18 cellular contexts compared by ENCODE assay signal in genomic region chr11:61503135-61503770, GRCh38. TPM values are rescaled to one million over a fixed set of nuclear protein-coding genes. Genes with fewer than 3 reads are reported as not detected.
"Had no signal": no experiment of that assay in that cellular context is flagged by ENCODE, and none has a peak within 500 bp of the region (broad histone marks: within the 10 kb centered on the region; RNA-seq: fewer than 3 reads in every experiment).

No MANE protein-coding gene starts in this region.

- FAIRE-seq: bronchial epithelial cell, kidney, small intestine had no signal

- DNase-seq: activated CD8-positive, alpha-beta T cell treated with anti-CD3 and anti-CD28 coated beads for 36 hours; activated naive CD4-positive, alpha-beta T cell; aorta; dermis blood vessel endothelial cell; effector memory CD8-positive, alpha-beta T cell; foreskin keratinocyte; glutamatergic neuron; hypothalamus; kidney; left ventricle myocardium inferior; mucosa of descending colon; naive thymus-derived CD8-positive, alpha-beta T cell; small intestine; stimulated activated CD4-positive, alpha-beta T cell treated with anti-CD3 and anti-CD28 coated beads, Interleukin-4, amount 100 ng/mL, for 24 hours had no signal

- H3K36me3 ChIP-seq: left ventricle myocardium inferior, right atrium auricular region had no signal

- ATAC-seq: activated CD8-positive, alpha-beta T cell treated with anti-CD3 and anti-CD28 coated beads for 36 hours; effector memory CD8-positive, alpha-beta T cell; foreskin keratinocyte; mucosa of descending colon; naive thymus-derived CD8-positive, alpha-beta T cell had no signal

- H3K27ac ChIP-seq: foreskin keratinocyte, left ventricle myocardium inferior, right atrium auricular region, VCaP had no signal

- H3K4me1 ChIP-seq: foreskin keratinocyte had no signal

- H3K4me3 ChIP-seq: left ventricle myocardium inferior, mucosa of descending colon, right atrium auricular region had no signal

- H3K9me3 ChIP-seq: left ventricle myocardium inferior, mucosa of descending colon, right atrium auricular region had no signal

RNA-seq across cellular contexts. Expression of gene LRRC10B, which starts 5.3 kb away (rescaled TPM):
- total RNA-seq: activated CD8-positive, alpha-beta T cell treated with anti-CD3 and anti-CD28 coated beads for 36 hours; activated T-helper 1 cell treated with anti-CD3 and anti-CD28 coated beads, Interleukin-12 subunit alpha, Interleukin-12 subunit beta, Interleukin-2, Interleukin-4 antibody, amounts not matched to agents 30 ng/mL and 10 ng/mL and 1 ng/mL, durations not matched to agents 14 hours and 24 hours and 36 hours; bronchial epithelial cell; dermis blood vessel endothelial cell; foreskin keratinocyte; naive thymus-derived CD8-positive, alpha-beta T cell had no signal
- polyA plus RNA-seq: naive thymus-derived CD8-positive, alpha-beta T cell had no signal
